10 cellular contexts compared by ENCODE assay signal in genomic region chr21:43739648-43740435, GRCh38. TPM values are rescaled to one million over a fixed set of nuclear protein-coding genes. Genes with fewer than 3 reads are reported as not detected.
DNase-seq lines count a peak whose midpoint lies in the region; ATAC-seq and TF ChIP-seq lines count a peak whose summit lies in the region.
"Had no signal": no experiment of that assay in that cellular context is flagged by ENCODE, and none has a peak within 500 bp of the region (broad histone marks: within the 10 kb centered on the region; RNA-seq: fewer than 3 reads in every experiment).

No MANE protein-coding gene starts in this region.

- H3K4me1 ChIP-seq in BE2C (peaks cover 2% of the 10 kb centered on the region; the same call in 1 of the 2 replicates), HUES64 (ENCODE audit: insufficient read depth, low read length) (no peaks in the 10 kb centered on the region), endodermal cell (ENCODE audit: control insufficient read depth, insufficient read depth, low read length) (no peaks in the 10 kb centered on the region)

- H3K27me3 Mint-ChIP-seq in endodermal cell (ENCODE audit: insufficient read depth), result no peaks in the 10 kb centered on the region

- 74% methylated on average over 25 of the region's 25 CpGs for WGBS in HUES64
- WGBS in endodermal cell (ENCODE audit: insufficient coverage in 1 of 2, insufficient read length in 1 of 2), 2 experiments, result 84% methylated on average over 16 to 25 of the region's 25 CpGs

- peak; percentile 40 for DNase-seq in BE2C
- DNase-seq in endodermal cell, result peak; percentile 73
- DNase-seq in omental fat pad (ENCODE audit: low spot score), result no peak
- DNase-seq in stimulated activated CD4-positive, alpha-beta T cell treated with anti-CD3 and anti-CD28 coated beads, Interleukin-1b, Interleukin-23, amount 100 ng/mL, for 48 hours, result no peak
- no peak for DNase-seq in dedifferentiated amniotic fluid mesenchymal stem cell (ENCODE audit: extremely low spot score)
- DNase-seq: activated CD4-positive, CD25-positive, alpha-beta regulatory T cell; activated gamma-delta T cell treated with Interleukin-2 at 50 U/mL for 16 hours had no signal

- H3K27ac Mint-ChIP-seq in endodermal cell, result peak overlapping the region; percentile 92

- H3K36me3 ChIP-seq in BE2C, result peaks cover 22% of the 10 kb centered on the region
- peaks cover 20% of the 10 kb centered on the region for H3K36me3 ChIP-seq in HUES64 (ENCODE audit: insufficient read depth, low read length)
- H3K36me3 ChIP-seq in endodermal cell (ENCODE audit: control insufficient read depth, insufficient read depth, low read length), result peaks cover 7% of the 10 kb centered on the region

- ATAC-seq in omental fat pad (ENCODE audit: low FRiP score) (peak; percentile 5), HG02678 (IDR thresholded peaks at IDR 0.05; ENCODE audit: unreplicated experiment) (no peak), HG02588 (IDR thresholded peaks at IDR 0.05; ENCODE audit: unreplicated experiment) (no peak)

- H3K27ac ChIP-seq in HUES64 (ENCODE audit: low read depth, low read length) (peak overlapping the region; percentile 80), endodermal cell (ENCODE audit: low read depth, low read length) (peak overlapping the region; percentile 30)

- no peak overlapping the region for H3K9ac ChIP-seq in HUES64 (ENCODE audit: low read depth, low read length)
- H3K9ac ChIP-seq in endodermal cell (ENCODE audit: extremely low read depth, low read length, poor library complexity, severe bottlenecking), result no peak overlapping the region

- no peak for TF ChIP-seq CTCF in BE2C (IDR thresholded peaks at IDR 0.05; ENCODE audit: low read depth, low read length)
- no peak for TF ChIP-seq CTCF in endodermal cell (conservative IDR thresholded peaks at IDR 0.05)
- no peak for TF ChIP-seq CTCF in omental fat pad (IDR thresholded peaks at IDR 0.05)

- H3K4me1 Mint-ChIP-seq in endodermal cell, result peaks cover 5% of the 10 kb centered on the region

- peaks cover 20% of the 10 kb centered on the region for H3K36me3 Mint-ChIP-seq in endodermal cell (ENCODE audit: low read depth)

- H3K27me3 ChIP-seq in BE2C (no peaks in the 10 kb centered on the region), HUES64 (ENCODE audit: insufficient read depth, low read length) (no peaks in the 10 kb centered on the region), endodermal cell (ENCODE audit: control insufficient read depth, insufficient read depth, low read length, poor library complexity, severe bottlenecking) (no peaks in the 10 kb centered on the region)

- no peak overlapping the region for H3K4me3 Mint-ChIP-seq in endodermal cell

- H3K9me3 Mint-ChIP-seq in endodermal cell, result no peaks in the 10 kb centered on the region

- H3K4me3 ChIP-seq in BE2C (ENCODE audit: low read depth, low read length) (no peak overlapping the region), HUES64 (ENCODE audit: low read length) (no peak overlapping the region), endodermal cell (ENCODE audit: low read length) (no peak overlapping the region)

- no peaks in the 10 kb centered on the region for H3K9me3 ChIP-seq in BE2C
- H3K9me3 ChIP-seq in HUES64 (ENCODE audit: insufficient read depth, low read depth, low read length), result no peaks in the 10 kb centered on the region
- no peaks in the 10 kb centered on the region for H3K9me3 ChIP-seq in endodermal cell (ENCODE audit: control insufficient read depth, low read length)

RNA-seq across cellular contexts. Expression of gene PDXK, which starts 20.9 kb away (rescaled TPM):
- 49.5 TPM for polyA plus RNA-seq in BE2C (2012; ENCODE audit: insufficient read depth, insufficient read length, low read depth)
- polyA plus RNA-seq in HUES64 (2013, experiment 1 of 2), result 31.3 TPM
- 38.0 TPM for polyA plus RNA-seq in HUES64 (2013, experiment 2 of 2)
- 100 to 1,000 TPM in 1 of 2 donors, 10 to 100 TPM in 1; 90.9 to 105 TPM for total RNA-seq in endodermal cell
- 35.6 TPM for polyA plus RNA-seq in endodermal cell (2013, experiment 1 of 2)
- 40.5 TPM for polyA plus RNA-seq in endodermal cell (2013, experiment 2 of 2)
- total RNA-seq in omental fat pad, result 100 to 1,000 TPM in 2 of 4 donors, 10 to 100 TPM in 2; 58.8 to 111 (median 93.5) TPM

RNA-seq across cellular contexts. Expression of gene CSTB, which starts 36.3 kb away (rescaled TPM):
- polyA plus RNA-seq in BE2C (2012; ENCODE audit: insufficient read depth, insufficient read length, low read depth), result 64.1 TPM
- 45.6 TPM for polyA plus RNA-seq in HUES64 (2013, experiment 1 of 2)
- 48.2 TPM for polyA plus RNA-seq in HUES64 (2013, experiment 2 of 2)
- total RNA-seq in endodermal cell (10 to 100 TPM; 50.0 to 54.5 TPM), omental fat pad (10 to 100 TPM in 3 of 4 donors, 1 to 10 TPM in 1; 8.0 to 27.9 (median 17.7) TPM)
- polyA plus RNA-seq in endodermal cell (2013, experiment 1 of 2), result 36.1 TPM
- 33.5 TPM for polyA plus RNA-seq in endodermal cell (2013, experiment 2 of 2)

RNA-seq across cellular contexts. Expression of gene RRP1, which starts 49.5 kb away (rescaled TPM):
- 57.2 TPM for polyA plus RNA-seq in BE2C (2012; ENCODE audit: insufficient read depth, insufficient read length, low read depth)
- 39.5 TPM for polyA plus RNA-seq in HUES64 (2013, experiment 1 of 2)
- 29.7 TPM for polyA plus RNA-seq in HUES64 (2013, experiment 2 of 2)
- total RNA-seq in endodermal cell, result 10 to 100 TPM; 36.4 to 36.7 TPM
- polyA plus RNA-seq in endodermal cell (2013, experiment 1 of 2), result 29.7 TPM
- polyA plus RNA-seq in endodermal cell (2013, experiment 2 of 2), result 24.5 TPM
- 10 to 100 TPM; 22.0 to 66.8 (median 25.4) TPM for total RNA-seq in omental fat pad

Comparison
In these comparisons a context has a peak if more than half of its experiments do, and no peak if none do; other contexts are left out.
1. DNase-seq: peak in BE2C (single experiment) and endodermal cell (single experiment); none in omental fat pad (single experiment), stimulated activated CD4-positive, alpha-beta T cell treated with anti-CD3 and anti-CD28 coated beads, Interleukin-1b, Interleukin-23, amount 100 ng/mL, for 48 hours (single experiment) and dedifferentiated amniotic fluid mesenchymal stem cell (single experiment).